7 cellular contexts compared by ENCODE assay signal in genomic region chr5:123035320-123035949, GRCh38. TPM values are rescaled to one million over a fixed set of nuclear protein-coding genes. Genes with fewer than 3 reads are reported as not detected.
DNase-seq lines count a peak whose midpoint lies in the region; ATAC-seq, FAIRE-seq and TF ChIP-seq lines count a peak whose summit lies in the region.

No MANE protein-coding gene starts in this region.

- H3K27me3 Mint-ChIP-seq in endodermal cell (ENCODE audit: insufficient read depth), result peaks cover 56% of the 10 kb centered on the region
- H3K27me3 Mint-ChIP-seq in mesothelial cell of epicardium (ENCODE audit: low read depth), result peaks cover 5% of the 10 kb centered on the region

- peak overlapping the region; percentile 70 for H3K4me3 ChIP-seq in HFF-Myc (replicated peaks; ENCODE audit: low read depth, low read length)
- H3K4me3 ChIP-seq in SK-N-SH (ENCODE audit: low read depth in 2 of 2, low read length in 1 of 2), result peak overlapping the region; percentile 72 to 83
- peak overlapping the region; percentile 87 for H3K4me3 ChIP-seq in endodermal cell (ENCODE audit: low read length)

- peaks cover 13% of the 10 kb centered on the region for H3F3A ChIP-seq in SK-N-SH (replicated peaks; ENCODE audit: insufficient read depth)

- H3K27me3 ChIP-seq in SK-N-SH (ENCODE audit: insufficient read depth), result no peaks in the 10 kb centered on the region
- H3K27me3 ChIP-seq in endodermal cell (ENCODE audit: control insufficient read depth, insufficient read depth, low read length, poor library complexity, severe bottlenecking), result peaks cover 38% of the 10 kb centered on the region

- H3K4me1 ChIP-seq in SK-N-SH (ENCODE audit: control insufficient read depth in 1 of 2, insufficient read depth in 2 of 2, low read depth in 1 of 2, low read length in 1 of 2), result peaks cover 0 to 6% of the 10 kb centered on the region in 2 experiments; a peak in 2 of 4 replicates
- H3K4me1 ChIP-seq in endodermal cell (ENCODE audit: control insufficient read depth, insufficient read depth, low read length), result no peaks in the 10 kb centered on the region

- H4K20me1 ChIP-seq in SK-N-SH (ENCODE audit: insufficient read depth), result no peaks in the 10 kb centered on the region; the same call in 1 of the 2 replicates

- POLR2A ChIA-PET in SK-N-SH (lab: Yijun Ruan, JAX), result no interaction called here

- ATAC-seq in GM21515 (IDR thresholded peaks at IDR 0.05; ENCODE audit: unreplicated experiment), result no peak

- TF ChIP-seq CTCF in HFF-Myc (IDR thresholded peaks at IDR 0.05; ENCODE audit: low read depth, low read length, missing control alignments) (no peak), SK-N-SH (IDR thresholded peaks at IDR 0.05) (no peak), endodermal cell (conservative IDR thresholded peaks at IDR 0.05) (no peak), mesothelial cell of epicardium (IDR thresholded peaks at IDR 0.05; ENCODE audit: unreplicated experiment) (no peak)

- TF ChIP-seq RAD21 in SK-N-SH (IDR thresholded peaks at IDR 0.05; ENCODE audit: low read length), result no peak

- H3K36me3 Mint-ChIP-seq in endodermal cell (ENCODE audit: low read depth) (no peaks in the 10 kb centered on the region), mesothelial cell of epicardium (no peaks in the 10 kb centered on the region)

- no peak for FAIRE-seq in urothelium cell line (lab: Jason Lieb, UNC)

- H3K27ac ChIP-seq in SK-N-SH (ENCODE audit: low read depth in 2 of 2, low read length in 1 of 2) (peak overlapping the region in 1 of 2 experiments; percentile 68; a peak in 1 of 4 replicates), endodermal cell (ENCODE audit: low read depth, low read length) (no peak overlapping the region)

- H3K9me3 ChIP-seq in SK-N-SH, result no peaks in the 10 kb centered on the region
- no peaks in the 10 kb centered on the region for H3K9me3 ChIP-seq in endodermal cell (ENCODE audit: control insufficient read depth, low read length)

- H3K9me3 Mint-ChIP-seq in endodermal cell (no peaks in the 10 kb centered on the region), mesothelial cell of epicardium (no peaks in the 10 kb centered on the region)

- DNase-seq in GM03348 (ENCODE audit: low spot score), result peak; percentile 66
- no peak for DNase-seq in HFF-Myc (ENCODE audit: extremely low read depth, low read depth)
- DNase-seq in SK-N-SH, result peak; percentile 35
- peak; percentile 89 for DNase-seq in endodermal cell
- DNase-seq in mesothelial cell of epicardium (ENCODE audit: low spot score in 2 of 2, unreplicated experiment in 2 of 2), result peak in 1 of 2 experiments; percentile 48
- DNase-seq in urothelium cell line (ENCODE audit: low spot score), result peak; percentile 37

- peak overlapping the region; percentile 83 for H3K4me2 ChIP-seq in SK-N-SH

- peak overlapping the region; percentile 70 for H3K27ac Mint-ChIP-seq in endodermal cell
- peak overlapping the region; percentile 62 for H3K27ac Mint-ChIP-seq in mesothelial cell of epicardium

- WGBS in SK-N-SH (ENCODE audit: low lambda C conversion rate), result 22% methylated on average over 28 of the region's 31 CpGs
- WGBS in endodermal cell (ENCODE audit: insufficient coverage in 1 of 2, insufficient read length in 1 of 2), 2 experiments, result 3 to 7% methylated on average over 13 to 31 of the region's 31 CpGs

- no peaks in the 10 kb centered on the region for H3K79me2 ChIP-seq in SK-N-SH (ENCODE audit: insufficient read depth)

- no peak for TF ChIP-seq EP300 in SK-N-SH (IDR thresholded peaks at IDR 0.05; ENCODE audit: borderline replicate concordance in 1 of 2, low read depth in 1 of 2, low read length in 1 of 2)

- H2AFZ ChIP-seq in SK-N-SH (ENCODE audit: low read depth), result peak overlapping the region; percentile 90

- H3K36me3 ChIP-seq in SK-N-SH (replicated peaks in 1 of 2; ENCODE audit: control insufficient read depth in 1 of 2, insufficient read depth in 2 of 2, low read length in 1 of 2) (no peaks in the 10 kb centered on the region), endodermal cell (ENCODE audit: control insufficient read depth, insufficient read depth, low read length) (no peaks in the 10 kb centered on the region)

- peak overlapping the region; percentile 72 for H3K4me3 Mint-ChIP-seq in endodermal cell
- peak overlapping the region; percentile 74 for H3K4me3 Mint-ChIP-seq in mesothelial cell of epicardium

- H3K9me2 ChIP-seq in SK-N-SH, result no peaks in the 10 kb centered on the region

- peak overlapping the region; percentile 69; the same call in 1 of the 2 replicates for H3K9ac ChIP-seq in SK-N-SH
- H3K9ac ChIP-seq in endodermal cell (ENCODE audit: extremely low read depth, low read length, poor library complexity, severe bottlenecking), result no peak overlapping the region

- H3K4me1 Mint-ChIP-seq in endodermal cell (peaks cover 12% of the 10 kb centered on the region), mesothelial cell of epicardium (peaks cover 17% of the 10 kb centered on the region)

- CTCF ChIA-PET in SK-N-SH (lab: Yijun Ruan, JAX), result no interaction called here

TF ChIP-seq in SK-N-SH, 30 proteins besides CTCF, POLR2A, EP300 and RAD21 (continues in another document):
- TF ChIP-seq YY1 (IDR thresholded peaks at IDR 0.05; ENCODE audit: low read depth) (no peak), TCF12 (IDR thresholded peaks at IDR 0.05) (no peak), MXI1 (IDR thresholded peaks at IDR 0.05; ENCODE audit: low read depth, low read length) (no peak), GATA2 (CRISPR knock-in tag; IDR thresholded peaks at IDR 0.05) (no peak), USF2 (IDR thresholded peaks at IDR 0.05; ENCODE audit: borderline replicate concordance, low read depth, low read length) (no peak), RXRA (IDR thresholded peaks at IDR 0.05; ENCODE audit: borderline replicate concordance, low read depth) (no peak), MEF2A (IDR thresholded peaks at IDR 0.05; ENCODE audit: borderline replicate concordance, low read depth) (no peak), GABPA (IDR thresholded peaks at IDR 0.05; ENCODE audit: low read depth) (no peak), USF1 (IDR thresholded peaks at IDR 0.05; ENCODE audit: borderline replicate concordance, low read depth) (no peak), ELF1 (IDR thresholded peaks at IDR 0.05) (no peak), POLR2AphosphoS5 (IDR thresholded peaks at IDR 0.05; ENCODE audit: low read depth, low read length) (no peak), FOXM1 (IDR thresholded peaks at IDR 0.05; ENCODE audit: low read depth) (no peak)
- TF ChIP-seq, protein P1, sequence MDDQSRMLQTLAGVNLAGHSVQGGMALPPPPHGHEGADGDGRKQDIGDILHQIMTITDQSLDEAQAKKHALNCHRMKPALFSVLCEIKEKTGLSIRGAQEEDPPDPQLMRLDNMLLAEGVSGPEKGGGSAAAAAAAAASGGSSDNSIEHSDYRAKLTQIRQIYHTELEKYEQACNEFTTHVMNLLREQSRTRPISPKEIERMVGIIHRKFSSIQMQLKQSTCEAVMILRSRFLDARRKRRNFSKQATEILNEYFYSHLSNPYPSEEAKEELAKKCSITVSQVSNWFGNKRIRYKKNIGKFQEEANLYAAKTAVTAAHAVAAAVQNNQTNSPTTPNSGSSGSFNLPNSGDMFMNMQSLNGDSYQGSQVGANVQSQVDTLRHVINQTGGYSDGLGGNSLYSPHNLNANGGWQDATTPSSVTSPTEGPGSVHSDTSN (IDR thresholded peaks at IDR 0.05), result no peak

RNA-seq across cellular contexts. Expression of gene PPIC, which starts 1.1 kb away (rescaled TPM):
- 50.6 and 55.1 TPM in 2 replicates for polyA plus RNA-seq in SK-N-SH (2012; rRNA removed)
- polyA plus RNA-seq in SK-N-SH (2012; cell fraction: cytosol; rRNA removed), result 65.6 and 68.5 TPM in 2 replicates
- 15.7 and 19.4 TPM in 2 replicates for polyA plus RNA-seq in SK-N-SH (2012; cell fraction: nucleus; rRNA removed)
- total RNA-seq in endodermal cell (10 to 100 TPM; 25.7 to 36.4 TPM), mesothelial cell of epicardium (44.8 to 50.0 TPM (median 44.9 TPM) in 3 replicates)
- 7.3 TPM for polyA plus RNA-seq in endodermal cell (2013, experiment 1 of 2)
- 8.8 TPM for polyA plus RNA-seq in endodermal cell (2013, experiment 2 of 2)

RNA-seq across cellular contexts. Expression of gene PRDM6, which starts 53.6 kb away (rescaled TPM):
- polyA plus RNA-seq in SK-N-SH (2012; rRNA removed), result 0.10 and 0.21 TPM in 2 replicates
- polyA plus RNA-seq in SK-N-SH (2012; cell fraction: cytosol; rRNA removed), result 0.22 and 0.24 TPM in 2 replicates
- polyA plus RNA-seq in SK-N-SH (2012; cell fraction: nucleus; rRNA removed), result 0.91 and 1.00 TPM in 2 replicates
- total RNA-seq in endodermal cell, result under 1 TPM; 0.13 to 0.66 TPM
- polyA plus RNA-seq in endodermal cell (2013, experiment 1 of 2), result 0.43 TPM
- 0.33 TPM for polyA plus RNA-seq in endodermal cell (2013, experiment 2 of 2)
- total RNA-seq in mesothelial cell of epicardium, result 8.5 to 11.8 TPM (median 8.9 TPM) in 3 replicates
